ENCODE assay signal across 8 cellular contexts in the genomic region with DNA sequence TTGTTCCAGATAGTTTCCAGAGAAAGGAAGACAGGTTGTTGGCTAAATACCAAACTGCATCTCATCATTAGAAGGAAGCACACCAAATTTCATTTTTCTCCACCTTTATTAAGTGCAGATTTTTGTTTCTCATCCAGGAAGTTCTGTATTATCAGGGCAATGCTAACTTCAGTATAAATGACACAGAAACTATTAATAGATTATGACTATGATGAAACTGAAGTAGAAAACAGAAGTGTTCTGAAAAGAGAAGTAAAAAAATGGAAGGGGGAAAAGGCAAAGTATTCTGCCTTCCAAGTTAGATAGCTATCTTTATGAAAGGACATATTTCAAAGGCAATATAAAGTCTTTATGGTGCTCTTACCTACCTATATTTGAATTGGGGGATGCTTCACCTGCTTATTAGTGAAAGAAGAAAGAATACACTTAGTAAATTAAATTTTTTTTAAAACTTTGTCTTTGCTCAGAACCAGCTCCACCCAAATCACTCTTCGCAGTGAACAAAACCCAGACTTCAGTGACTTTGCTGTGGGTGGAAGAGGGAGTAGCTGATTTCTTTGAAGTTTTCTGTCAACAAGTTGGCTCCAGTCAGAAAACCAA.
DNase-seq lines count a peak whose midpoint lies in the region; ATAC-seq, FAIRE-seq and TF ChIP-seq lines count a peak whose summit lies in the region.

No MANE protein-coding gene starts in this region.

- no peak for TF ChIP-seq EP300 in GM12878 (IDR thresholded peaks at IDR 0.05; ENCODE audit: borderline replicate concordance in 1 of 2, control insufficient read depth in 1 of 2, low read depth in 2 of 2, low read length in 2 of 2)
- TF ChIP-seq EP300 in gastroesophageal sphincter (IDR thresholded peaks at IDR 0.05) = no peak

- H3K4me1 ChIP-seq in GM12878 (ENCODE audit: control insufficient read depth, insufficient read depth, low read length) = peaks cover 19% of the 10 kb centered on the region
- H3K4me1 ChIP-seq in kidney (ENCODE audit: control insufficient read depth in 1 of 2, insufficient read depth in 1 of 2, low read depth in 1 of 2, low read length in 2 of 2) = no peaks in the 10 kb centered on the region
- no peaks in the 10 kb centered on the region for H3K4me1 ChIP-seq in gastroesophageal sphincter

- no peak for TF ChIP-seq CTCF in HL-60 (IDR thresholded peaks at IDR 0.05; ENCODE audit: insufficient read depth, low read length)
- TF ChIP-seq CTCF in GM12878 (IDR thresholded peaks at IDR 0.05 in 2 of 3, conservative IDR thresholded peaks at IDR 0.05 in 1 of 3; ENCODE audit: control insufficient read depth in 2 of 3, extremely low read depth in 1 of 3, insufficient read depth in 1 of 3, low read depth in 3 of 3, low read length in 3 of 3) = no peak
- no peak for TF ChIP-seq CTCF in kidney (IDR thresholded peaks at IDR 0.05; ENCODE audit: borderline replicate concordance, extremely low read depth, insufficient read depth)
- no peak for TF ChIP-seq CTCF in gastroesophageal sphincter (IDR thresholded peaks at IDR 0.05)

- intact Hi-C loops in GM12878 (cut with micrococcal nuclease; ENCODE audit: unreplicated experiment) = no loop called here
- intact Hi-C loops in kidney (cut with DNase I) = no loop called here

- CTCF ChIA-PET in GM12878 (lab: Yijun Ruan, JAX) = interaction anchor here (0.8 to 10.7 kb wide), 15 partner anchors 9 to 353 kb away, joined by 3 to 116 read pairs (median 6); no protein-coding TSS in a partner anchor

- no TSS peak for BruUV-seq in GM12878 (replicated peaks; lab: Mats Ljungman, UMichigan)

- H3K4me3 ChIP-seq in GM08714 (ENCODE audit: low read length) (peak overlapping the region; percentile 36), HL-60 (replicated peaks; ENCODE audit: insufficient read depth, low read length) (no peak overlapping the region), GM12878 (peak overlapping the region; percentile 52), kidney (ENCODE audit: low read length in 2 of 2) (no peak overlapping the region), gastroesophageal sphincter (no peak overlapping the region)

- no peak for TF ChIP-seq POLR2A in GM12878 (IDR thresholded peaks at IDR 0.05; ENCODE audit: low read depth, low read length)
- TF ChIP-seq POLR2A in gastroesophageal sphincter (IDR thresholded peaks at IDR 0.05) = no peak

- no peaks in the 10 kb centered on the region for H3K27me3 ChIP-seq in HL-60 (ENCODE audit: insufficient read depth, poor library complexity, severe bottlenecking)
- no peaks in the 10 kb centered on the region for H3K27me3 ChIP-seq in GM12878 (replicated peaks in 1 of 2; ENCODE audit: control insufficient read depth in 2 of 2, insufficient read depth in 2 of 2, low read length in 1 of 2)
- no peaks in the 10 kb centered on the region for H3K27me3 ChIP-seq in gastroesophageal sphincter

- H3K9me3 ChIP-seq in GM12878 (replicated peaks; ENCODE audit: control insufficient read depth, insufficient read depth, low read length) (no peaks in the 10 kb centered on the region), kidney (ENCODE audit: control insufficient read depth in 1 of 2, low read length in 2 of 2) (no peaks in the 10 kb centered on the region), gastroesophageal sphincter (no peaks in the 10 kb centered on the region)

- POLR2A ChIA-PET in GM12878 (lab: Charles Lee) = interaction anchor here (0.6 to 5.5 kb wide), 8 partner anchors 12 to 242 kb away, joined by 3 to 54 read pairs (median 5); no protein-coding TSS in a partner anchor

- H3K4me2 ChIP-seq in GM12878 (ENCODE audit: control insufficient read depth, insufficient read depth) = peak overlapping the region; percentile 69

- RAD21 ChIA-PET in GM12878 (lab: Charles Lee; ENCODE audit: unreplicated experiment) = interaction anchor here (1.0 to 4.1 kb wide), 18 partner anchors 11 to 312 kb away, joined by 3 to 47 read pairs (median 8); no protein-coding TSS in a partner anchor

- no peaks in the 10 kb centered on the region for H3K79me2 ChIP-seq in GM12878 (ENCODE audit: control insufficient read depth, insufficient read depth, low read length)

- H2AFZ ChIP-seq in GM12878 (ENCODE audit: control insufficient read depth, low read depth, low read length) = peak overlapping the region; percentile 59

- H3K9ac ChIP-seq in GM12878 (ENCODE audit: control insufficient read depth, insufficient read depth, low read length) (peak overlapping the region; percentile 39), kidney (ENCODE audit: low read length in 2 of 2) (no peak overlapping the region)

- SMC1A ChIA-PET in GM12878 (lab: Charles Lee; ENCODE audit: uncharacterized antibody, unreplicated experiment) = interaction anchor here (0.8 to 9.9 kb wide), 17 partner anchors 9 to 224 kb away, joined by 3 to 160 read pairs (median 7); no protein-coding TSS in a partner anchor

- WGBS in GM12878 (ENCODE audit: insufficient coverage, insufficient replicate concordance, low lambda C conversion rate, missing lambda C conversion rate) = 16% methylated on average over 1 of the region's 1 CpG
- WGBS in gastroesophageal sphincter (ENCODE audit: low coverage in 1 of 2), 2 donors = 69 to 73% methylated on average over 1 of the region's 1 CpG

- peak overlapping the region; percentile 20 for H3K27ac ChIP-seq in HL-60 (replicated peaks)
- peak overlapping the region; percentile 66 for H3K27ac ChIP-seq in GM12878 (ENCODE audit: control insufficient read depth, insufficient read depth)
- H3K27ac ChIP-seq in kidney (ENCODE audit: low read depth in 2 of 2, low read length in 2 of 2) = no peak overlapping the region
- H3K27ac ChIP-seq in gastroesophageal sphincter = peak overlapping the region in 1 of 4 donors; percentile 19

- H4K20me1 ChIP-seq in GM12878 (ENCODE audit: control insufficient read depth, insufficient read depth) = no peaks in the 10 kb centered on the region

- H3K36me3 ChIP-seq in GM12878 (ENCODE audit: control insufficient read depth in 2 of 2, insufficient read depth in 2 of 2, low read length in 1 of 2) = no peaks in the 10 kb centered on the region
- no peaks in the 10 kb centered on the region for H3K36me3 ChIP-seq in kidney (ENCODE audit: control insufficient read depth in 1 of 2, insufficient read depth in 2 of 2, low read length in 2 of 2)
- H3K36me3 ChIP-seq in gastroesophageal sphincter = no peaks in the 10 kb centered on the region

- peak; percentile 79 for ATAC-seq in GM21390 (IDR thresholded peaks at IDR 0.05; ENCODE audit: unreplicated experiment)
- peak; percentile 87 for ATAC-seq in GM12878
- ATAC-seq in gastroesophageal sphincter = no peak

- no peak for DNase-seq in HL-60 (ENCODE audit: low read depth in 1 of 2, low spot score in 1 of 2)
- peak; percentile 25 for DNase-seq in GM12878 (ENCODE audit: low read depth, low spot score)
- no peak for DNase-seq in DMS153 treated with DMSO at 0.1 percent for 48 hours (lab: John Stamatoyannopoulos, UW; ENCODE audit: unreplicated experiment)
- DNase-seq in kidney = no peak
- no peak for DNase-seq in NCI-H2029 (lab: John Stamatoyannopoulos, UW)

- TF ChIP-seq RAD21 in GM12878 (IDR thresholded peaks at IDR 0.05; ENCODE audit: insufficient read depth, low read depth, low read length) = no peak

- in situ Hi-C loops in GM12878 (cut with MboI) = no loop called here

- no peak for FAIRE-seq in GM12878 (lab: Jason Lieb, UNC)
- FAIRE-seq in kidney (lab: Jason Lieb, UNC) = no peak

TF ChIP-seq in GM12878, 131 proteins besides CTCF, POLR2A, EP300 and RAD21 (continues in another document):
- TF ChIP-seq ZBTB33 (IDR thresholded peaks at IDR 0.05) = no peak
- TF ChIP-seq IKZF1 (conservative IDR thresholded peaks at IDR 0.05) = no peak
- TF ChIP-seq NRF1 (conservative IDR thresholded peaks at IDR 0.05; ENCODE audit: low read depth, low read length) = no peak
- no peak for TF ChIP-seq SUZ12 (IDR thresholded peaks at IDR 0.05; ENCODE audit: unreplicated experiment)
- TF ChIP-seq HCFC1 (IDR thresholded peaks at IDR 0.05; ENCODE audit: low read length) = no peak
- no peak for TF ChIP-seq ESRRA (IDR thresholded peaks at IDR 0.05; ENCODE audit: low read length)
- TF ChIP-seq BCL11A (IDR thresholded peaks at IDR 0.05; ENCODE audit: low read depth, low read length) = no peak
- no peak for TF ChIP-seq EGR1 (IDR thresholded peaks at IDR 0.05; ENCODE audit: borderline replicate concordance in 1 of 2, low read depth in 2 of 2, low read length in 2 of 2)
- TF ChIP-seq SP1 (IDR thresholded peaks at IDR 0.05; ENCODE audit: low read depth, low read length) = no peak
- no peak for TF ChIP-seq EED (IDR thresholded peaks at IDR 0.05; ENCODE audit: low read depth)
- TF ChIP-seq, protein P1, sequence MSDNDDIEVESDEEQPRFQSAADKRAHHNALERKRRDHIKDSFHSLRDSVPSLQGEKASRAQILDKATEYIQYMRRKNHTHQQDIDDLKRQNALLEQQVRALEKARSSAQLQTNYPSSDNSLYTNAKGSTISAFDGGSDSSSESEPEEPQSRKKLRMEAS (IDR thresholded peaks at IDR 0.05; ENCODE audit: low read depth, low read length) = no peak
- no peak for TF ChIP-seq BMI1 (IDR thresholded peaks at IDR 0.05; ENCODE audit: borderline replicate concordance)
- TF ChIP-seq JUND (IDR thresholded peaks at IDR 0.05; ENCODE audit: low read depth, low read length) = no peak
- TF ChIP-seq MEF2A (IDR thresholded peaks at IDR 0.05; ENCODE audit: insufficient read depth, low read depth, low read length) = peak; percentile 94
- TF ChIP-seq STAT3 (IDR thresholded peaks at IDR 0.05; ENCODE audit: low read depth, low read length) = no peak
- peak; percentile 86; the same call in 1 of the 2 replicates for TF ChIP-seq PAX8 (IDR thresholded peaks at IDR 0.05)
- TF ChIP-seq PML (IDR thresholded peaks at IDR 0.05; ENCODE audit: low read length) = no peak
- TF ChIP-seq TCF7 (IDR thresholded peaks at IDR 0.05; ENCODE audit: borderline replicate concordance) = peak; percentile 89
- TF ChIP-seq GATAD2B (conservative IDR thresholded peaks at IDR 0.05; ENCODE audit: low read depth) = no peak
- TF ChIP-seq MTA2 (IDR thresholded peaks at IDR 0.05; ENCODE audit: low read depth) = peak; percentile 47; the same call in 1 of the 2 replicates

Comparison
In these comparisons a context has a peak if more than half of its experiments do, and no peak if none do; other contexts are left out.
1. H3K4me3 ChIP-seq: peak in GM08714 (single experiment) and GM12878 (single experiment); none in HL-60 (single experiment), kidney (0 of 2) and gastroesophageal sphincter (0 of 2).
2. H3K27ac ChIP-seq: peak in HL-60 (single experiment) and GM12878 (single experiment); none in kidney (0 of 2).